Comparison of ENCODE assay signal across 13 cellular contexts in genomic region chr6:11233936-11234573, GRCh38. TPM values are rescaled to one million over a fixed set of nuclear protein-coding genes. Genes with fewer than 3 reads are reported as not detected.
DNase-seq lines count a peak whose midpoint lies in the region; ATAC-seq and TF ChIP-seq lines count a peak whose summit lies in the region.
"Had no signal": no experiment of that assay in that cellular context is flagged by ENCODE, and none has a peak within 500 bp of the region (broad histone marks: within the 10 kb centered on the region; RNA-seq: fewer than 3 reads in every experiment).

No MANE protein-coding gene starts in this region.

- DNase-seq in T-helper 2 cell treated with Interferon-gamma antibody and Interleukin-4, amounts not matched to agents 5 μg/mL and 100 μg/mL, for 36 hours (ENCODE audit: low spot score): no peak
- DNase-seq in T-helper 2 cell (no peak), SW480 (ENCODE audit: low spot score) (peak; percentile 30), hepatocyte (ENCODE audit: low spot score) (no peak), smooth muscle cell (lab: John Stamatoyannopoulos, UW; ENCODE audit: unreplicated experiment) (no peak), posterior vena cava (ENCODE audit: low spot score) (no peak)
- DNase-seq in activated CD4-positive, CD25-positive, alpha-beta regulatory T cell treated with anti-CD3 and anti-CD28 coated beads, Interleukin-2, amount 50 U/mL, for 72 hours: no peak
- DNase-seq: activated effector memory CD4-positive, alpha-beta T cell treated with Interleukin-2 at 50 U/mL for 16 hours; EL; GM23248; NCI-H524 treated with DMSO at 0.1 percent for 48 hours; occipital lobe had no signal

- H3K27me3 ChIP-seq in hepatocyte (no peaks in the 10 kb centered on the region), smooth muscle cell (ENCODE audit: low read depth) (no peaks in the 10 kb centered on the region)

- H4K20me1 ChIP-seq in hepatocyte (ENCODE audit: insufficient read depth, poor library complexity, severe bottlenecking): no peaks in the 10 kb centered on the region
- H4K20me1 ChIP-seq in smooth muscle cell (ENCODE audit: low read depth): peaks cover 33% of the 10 kb centered on the region

- H2AFZ ChIP-seq in hepatocyte (no peak overlapping the region), smooth muscle cell (ENCODE audit: low read depth) (no peak overlapping the region)

- intact Hi-C loops in posterior vena cava (cut with DNase I): loop anchor here (1.0 to 10.0 kb wide), 3 partner anchors 128 to 261 kb away; no protein-coding TSS in a partner anchor

- H3K27ac ChIP-seq in hepatocyte (peak overlapping the region; percentile 92), smooth muscle cell (ENCODE audit: low read depth) (peak overlapping the region; percentile 99)

- peak overlapping the region; percentile 77 for H3K4me2 ChIP-seq in hepatocyte
- H3K4me2 ChIP-seq in smooth muscle cell: peak overlapping the region; percentile 90

- no peak for ATAC-seq in HG03108 (IDR thresholded peaks at IDR 0.05; ENCODE audit: unreplicated experiment)

- H3K4me3 ChIP-seq in hepatocyte (no peak overlapping the region), smooth muscle cell (no peak overlapping the region)

- TF ChIP-seq CTCF in hepatocyte (IDR thresholded peaks at IDR 0.05; ENCODE audit: poor library complexity) (no peak), smooth muscle cell (IDR thresholded peaks at IDR 0.05; ENCODE audit: borderline replicate concordance, insufficient read depth, poor library complexity, severe bottlenecking) (no peak)

- H3K27ac Mint-ChIP-seq in T-helper 2 cell treated with Interferon-gamma antibody and Interleukin-4, amounts not matched to agents 5 μg/mL and 100 μg/mL, for 36 hours: peak overlapping the region; percentile 100

- peaks cover 27% of the 10 kb centered on the region for H3F3A ChIP-seq in smooth muscle cell (ENCODE audit: low read depth)

- WGBS in hepatocyte (ENCODE audit: low lambda C conversion rate, missing lambda C conversion rate): 77% methylated on average over 5 of the region's 5 CpGs
- WGBS in smooth muscle cell (ENCODE audit: low lambda C conversion rate): 53% methylated on average over 5 of the region's 5 CpGs

- no peaks in the 10 kb centered on the region for H3K9me3 Mint-ChIP-seq in T-helper 2 cell treated with Interferon-gamma antibody and Interleukin-4, amounts not matched to agents 5 μg/mL and 100 μg/mL, for 36 hours

- H3K9me3 ChIP-seq in hepatocyte (ENCODE audit: low read depth) (no peaks in the 10 kb centered on the region), smooth muscle cell (replicated peaks; ENCODE audit: low read depth) (no peaks in the 10 kb centered on the region)

- peaks cover 20% of the 10 kb centered on the region for H3K79me2 ChIP-seq in hepatocyte
- H3K79me2 ChIP-seq in smooth muscle cell (ENCODE audit: low read depth): peaks cover 33% of the 10 kb centered on the region

- H3K36me3 Mint-ChIP-seq in T-helper 2 cell treated with Interferon-gamma antibody and Interleukin-4, amounts not matched to agents 5 μg/mL and 100 μg/mL, for 36 hours (ENCODE audit: low read depth): peaks cover 27% of the 10 kb centered on the region

- peaks cover 57% of the 10 kb centered on the region for H3K4me1 Mint-ChIP-seq in T-helper 2 cell treated with Interferon-gamma antibody and Interleukin-4, amounts not matched to agents 5 μg/mL and 100 μg/mL, for 36 hours (ENCODE audit: low read depth)

- H3K4me1 ChIP-seq in hepatocyte (ENCODE audit: insufficient read depth) (peaks cover 20% of the 10 kb centered on the region), smooth muscle cell (ENCODE audit: low read depth) (peaks cover 34% of the 10 kb centered on the region)

- peak overlapping the region; percentile 98 for H3K9ac ChIP-seq in smooth muscle cell (ENCODE audit: low read depth)

- H3K27me3 Mint-ChIP-seq in T-helper 2 cell treated with Interferon-gamma antibody and Interleukin-4, amounts not matched to agents 5 μg/mL and 100 μg/mL, for 36 hours (ENCODE audit: low read depth): no peaks in the 10 kb centered on the region

- no peaks in the 10 kb centered on the region for H3K9me2 ChIP-seq in hepatocyte (replicated peaks; ENCODE audit: insufficient read depth)

- H3K36me3 ChIP-seq in hepatocyte (replicated peaks; ENCODE audit: insufficient read depth, low read depth) (no peaks in the 10 kb centered on the region), smooth muscle cell (ENCODE audit: low read depth) (no peaks in the 10 kb centered on the region)

- peak overlapping the region; percentile 90 for H3K4me3 Mint-ChIP-seq in T-helper 2 cell treated with Interferon-gamma antibody and Interleukin-4, amounts not matched to agents 5 μg/mL and 100 μg/mL, for 36 hours

RNA-seq across cellular contexts. Expression of gene NEDD9, which starts 1.6 kb away (rescaled TPM):
- total RNA-seq in hepatocyte (55.1 and 57.3 TPM in 2 replicates), smooth muscle cell (127 and 139 TPM in 2 replicates), posterior vena cava (100 to 1,000 TPM; 105 to 166 TPM)
- polyA plus RNA-seq in hepatocyte (59.3 and 67.1 TPM in 2 replicates), smooth muscle cell (75.2 and 85.6 TPM in 2 replicates)
